ENCODE assay signal across 8 cellular contexts in the genomic region with DNA sequence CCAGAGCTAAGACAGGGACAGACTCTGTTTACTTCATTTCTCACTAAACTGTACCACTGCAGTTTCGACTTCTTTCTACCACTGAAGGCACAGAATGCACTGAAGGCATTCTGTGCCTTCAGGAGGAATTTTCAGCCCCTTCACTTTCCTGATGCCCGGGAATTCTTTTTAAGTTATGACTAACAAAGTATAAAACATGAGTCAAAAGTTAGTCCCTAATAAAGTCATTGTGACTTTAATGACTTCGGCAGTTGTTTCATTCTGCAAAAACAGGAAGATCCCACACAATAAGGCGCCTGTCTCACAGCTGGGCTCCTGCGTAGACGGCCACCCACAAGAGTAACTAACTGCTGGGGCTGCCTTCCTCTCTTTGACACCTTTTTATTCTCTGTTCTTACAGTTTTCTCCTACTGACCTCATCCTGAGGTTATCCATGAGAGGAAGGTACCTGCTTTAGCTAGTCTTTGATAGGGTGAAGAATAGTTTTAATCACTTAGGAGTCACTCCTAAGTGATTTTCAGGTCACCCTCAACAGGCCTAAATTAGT.
DNase-seq lines count a peak whose midpoint lies in the region; ATAC-seq and TF ChIP-seq lines count a peak whose summit lies in the region.

No MANE protein-coding gene starts in this region.

- H3K4me3 Mint-ChIP-seq in T-helper 2 cell treated with Interferon-gamma antibody and Interleukin-4, amounts not matched to agents 5 μg/mL and 100 μg/mL, for 36 hours: peak overlapping the region; percentile 67

- H3K27ac Mint-ChIP-seq in T-helper 2 cell treated with Interferon-gamma antibody and Interleukin-4, amounts not matched to agents 5 μg/mL and 100 μg/mL, for 36 hours: peak overlapping the region; percentile 64

- H3K27ac ChIP-seq in esophagus muscularis mucosa (replicated peaks in 1 of 4): peak overlapping the region; percentile 28 to 65 (median 44)

- no peaks in the 10 kb centered on the region for H3K9me3 ChIP-seq in esophagus muscularis mucosa
- H3K9me3 ChIP-seq in MG63: no peaks in the 10 kb centered on the region

- peak; percentile 38 for DNase-seq in stimulated activated CD4-positive, alpha-beta T cell treated with anti-CD3 and anti-CD28 coated beads, Interleukin-12 subunit alpha, Interleukin-12 subunit beta, amount 100 ng/mL, for 4 hours
- DNase-seq in stimulated activated CD4-positive, alpha-beta T cell treated with anti-CD3 and anti-CD28 coated beads, Interleukin-2, amount 100 ng/mL, for 48 hours: no peak
- peak; percentile 50 for DNase-seq in T-helper 2 cell treated with Interferon-gamma antibody and Interleukin-4, amounts not matched to agents 5 μg/mL and 100 μg/mL, for 36 hours (ENCODE audit: low spot score)
- no peak for DNase-seq in esophagus muscularis mucosa (ENCODE audit: extremely low spot score)
- DNase-seq in renal cortical epithelial cell (ENCODE audit: low read depth): peak; percentile 69
- no peak for DNase-seq in MG63
- DNase-seq in DMS153 (lab: John Stamatoyannopoulos, UW): no peak

- intact Hi-C loops in esophagus muscularis mucosa (cut with DNase I): no loop called here

- H3K36me3 ChIP-seq in esophagus muscularis mucosa: no peaks in the 10 kb centered on the region
- H3K36me3 ChIP-seq in MG63: peaks cover 4% of the 10 kb centered on the region

- TF ChIP-seq POLR2A in esophagus muscularis mucosa (IDR thresholded peaks at IDR 0.05; ENCODE audit: low read depth): no peak

- H3K4me3 ChIP-seq in esophagus muscularis mucosa: peak overlapping the region in 3 of 4 donors; percentile 11 to 19 (median 15)
- no peak overlapping the region for H3K4me3 ChIP-seq in MG63

- no peak for TF ChIP-seq CTCF in esophagus muscularis mucosa (IDR thresholded peaks at IDR 0.05)

- no peak for TF ChIP-seq EP300 in esophagus muscularis mucosa (IDR thresholded peaks at IDR 0.05)

- peaks cover 57% of the 10 kb centered on the region for H3K4me1 Mint-ChIP-seq in T-helper 2 cell treated with Interferon-gamma antibody and Interleukin-4, amounts not matched to agents 5 μg/mL and 100 μg/mL, for 36 hours (ENCODE audit: low read depth)

- ATAC-seq in HG03175 (IDR thresholded peaks at IDR 0.05; ENCODE audit: unreplicated experiment): peak; percentile 68

- peaks cover 26% of the 10 kb centered on the region for H3K36me3 Mint-ChIP-seq in T-helper 2 cell treated with Interferon-gamma antibody and Interleukin-4, amounts not matched to agents 5 μg/mL and 100 μg/mL, for 36 hours (ENCODE audit: low read depth)

- peaks cover 5% of the 10 kb centered on the region for H3K27me3 Mint-ChIP-seq in T-helper 2 cell treated with Interferon-gamma antibody and Interleukin-4, amounts not matched to agents 5 μg/mL and 100 μg/mL, for 36 hours (ENCODE audit: low read depth)

- 41% methylated on average over 6 of the region's 6 CpGs for WGBS in esophagus muscularis mucosa

- no peaks in the 10 kb centered on the region for H3K9me3 Mint-ChIP-seq in T-helper 2 cell treated with Interferon-gamma antibody and Interleukin-4, amounts not matched to agents 5 μg/mL and 100 μg/mL, for 36 hours

- H3K4me1 ChIP-seq in esophagus muscularis mucosa: peaks cover 52 to 61% (median 52%) of the 10 kb centered on the region in 4 donors

- no peaks in the 10 kb centered on the region for H3K27me3 ChIP-seq in esophagus muscularis mucosa
- H3K27me3 ChIP-seq in MG63: no peaks in the 10 kb centered on the region

Comparison
In these comparisons a context has a peak if more than half of its experiments do, and no peak if none do; other contexts are left out.
1. DNase-seq: peak in stimulated activated CD4-positive, alpha-beta T cell treated with anti-CD3 and anti-CD28 coated beads, Interleukin-12 subunit alpha, Interleukin-12 subunit beta, amount 100 ng/mL, for 4 hours (single experiment), T-helper 2 cell treated with Interferon-gamma antibody and Interleukin-4, amounts not matched to agents 5 μg/mL and 100 μg/mL, for 36 hours (single experiment) and renal cortical epithelial cell (single experiment); none in stimulated activated CD4-positive, alpha-beta T cell treated with anti-CD3 and anti-CD28 coated beads, Interleukin-2, amount 100 ng/mL, for 48 hours (0 of 2), esophagus muscularis mucosa (single experiment), MG63 (single experiment) and DMS153 (single experiment).